Comparison of ENCODE assay signal across 8 cellular contexts in genomic region chr1:228141871-228142615, GRCh38. TPM values are rescaled to one million over a fixed set of nuclear protein-coding genes. Genes with fewer than 3 reads are reported as not detected.
DNase-seq lines count a peak whose midpoint lies in the region; ATAC-seq and TF ChIP-seq lines count a peak whose summit lies in the region.

No MANE protein-coding gene starts in this region.

- no peaks in the 10 kb centered on the region for H3K9me3 Mint-ChIP-seq in activated naive CD8-positive, alpha-beta T cell treated with anti-CD3 and anti-CD28 coated beads for 36 hours

- H3K27ac ChIP-seq in right atrium auricular region (peak overlapping the region; percentile 93 to 96), lower lobe of right lung (peak overlapping the region; percentile 99), upper lobe of right lung (peak overlapping the region; percentile 96), aorta (ENCODE audit: low read depth in 1 of 2, low read length in 2 of 2) (peak overlapping the region in 1 of 2 donors; percentile 7)

- no peak for DNase-seq in right atrium auricular region (ENCODE audit: low spot score)
- no peak for DNase-seq in Right ventricle myocardium superior
- no peak for DNase-seq in activated naive CD8-positive, alpha-beta T cell treated with anti-CD3 and anti-CD28 coated beads for 36 hours
- DNase-seq in lower lobe of right lung: no peak
- DNase-seq in upper lobe of right lung: no peak
- DNase-seq in aorta: no peak

- TF ChIP-seq CTCF in right atrium auricular region (IDR thresholded peaks at IDR 0.05): no peak
- no peak for TF ChIP-seq CTCF in lower lobe of right lung (IDR thresholded peaks at IDR 0.05)
- TF ChIP-seq CTCF in upper lobe of right lung (IDR thresholded peaks at IDR 0.05): no peak

- H3K4me3 ChIP-seq in right atrium auricular region (peak overlapping the region; percentile 88 to 92), lower lobe of right lung (peak overlapping the region; percentile 77), upper lobe of right lung (peak overlapping the region; percentile 97), aorta (ENCODE audit: low read length in 2 of 2) (no peak overlapping the region)

- ATAC-seq in Right ventricle myocardium superior (ENCODE audit: poor library complexity) (no peak), lower lobe of right lung (no peak), upper lobe of right lung (no peak), HG03378 (IDR thresholded peaks at IDR 0.05; ENCODE audit: unreplicated experiment) (no peak), GM19397 (IDR thresholded peaks at IDR 0.05; ENCODE audit: unreplicated experiment) (no peak), aorta (ENCODE audit: low FRiP score) (no peak)

- H3K27ac Mint-ChIP-seq in activated naive CD8-positive, alpha-beta T cell treated with anti-CD3 and anti-CD28 coated beads for 36 hours: peak overlapping the region; percentile 99

- H3K27me3 Mint-ChIP-seq in activated naive CD8-positive, alpha-beta T cell treated with anti-CD3 and anti-CD28 coated beads for 36 hours: no peaks in the 10 kb centered on the region

- WGBS in aorta, 2 donors: 77% methylated on average over 20 to 21 of the region's 21 CpGs

- H3K36me3 ChIP-seq in right atrium auricular region (peaks cover 16% of the 10 kb centered on the region), lower lobe of right lung (peaks cover 30% of the 10 kb centered on the region), upper lobe of right lung (peaks cover 14% of the 10 kb centered on the region), aorta (ENCODE audit: control insufficient read depth in 1 of 2, insufficient read depth in 2 of 2, low read length in 1 of 2) (peaks cover 0 to 2% of the 10 kb centered on the region in 2 donors)

- H3K27me3 ChIP-seq in right atrium auricular region (no peaks in the 10 kb centered on the region), lower lobe of right lung (ENCODE audit: low read depth) (no peaks in the 10 kb centered on the region), upper lobe of right lung (no peaks in the 10 kb centered on the region), aorta (ENCODE audit: control insufficient read depth in 1 of 2, insufficient read depth in 2 of 2, low read length in 1 of 2) (no peaks in the 10 kb centered on the region)

- intact Hi-C loops in Right ventricle myocardium superior (cut with DNase I) (loop anchor here (2.0 kb wide), 1 partner anchor 23 kb away; the partner anchor contains the start of gene IBA57), lower lobe of right lung (cut with DNase I) (no loop called here), upper lobe of right lung (cut with DNase I) (no loop called here), aorta (cut with DNase I) (loop anchor here in 1 of 2 donors (2.0 kb wide), 1 partner anchor 39 kb away; the partner anchor contains the start of gene C1orf35)

- peaks cover 0 to 52% of the 10 kb centered on the region in 2 donors for H3K4me1 ChIP-seq in right atrium auricular region
- peaks cover 48% of the 10 kb centered on the region for H3K4me1 ChIP-seq in lower lobe of right lung
- peaks cover 35% of the 10 kb centered on the region for H3K4me1 ChIP-seq in upper lobe of right lung
- peaks cover 0 to 7% of the 10 kb centered on the region in 2 donors for H3K4me1 ChIP-seq in aorta (ENCODE audit: control insufficient read depth in 1 of 2, insufficient read depth in 2 of 2, low read length in 2 of 2)

- H3K4me3 Mint-ChIP-seq in activated naive CD8-positive, alpha-beta T cell treated with anti-CD3 and anti-CD28 coated beads for 36 hours: peak overlapping the region; percentile 99

- H3K36me3 Mint-ChIP-seq in activated naive CD8-positive, alpha-beta T cell treated with anti-CD3 and anti-CD28 coated beads for 36 hours: peaks cover 30% of the 10 kb centered on the region

- H3K4me1 Mint-ChIP-seq in activated naive CD8-positive, alpha-beta T cell treated with anti-CD3 and anti-CD28 coated beads for 36 hours: peaks cover 26% of the 10 kb centered on the region

- H3K9me3 ChIP-seq in right atrium auricular region (no peaks in the 10 kb centered on the region), lower lobe of right lung (no peaks in the 10 kb centered on the region), upper lobe of right lung (no peaks in the 10 kb centered on the region), aorta (ENCODE audit: control insufficient read depth, low read length) (no peaks in the 10 kb centered on the region)

RNA-seq across cellular contexts. Expression of gene GUK1, which starts 2.0 kb away (rescaled TPM):
- total RNA-seq in right atrium auricular region: 100 to 1,000 TPM; 179 to 277 TPM
- total RNA-seq in Right ventricle myocardium superior: 143 TPM
- total RNA-seq in activated naive CD8-positive, alpha-beta T cell treated with anti-CD3 and anti-CD28 coated beads for 36 hours: 100 to 1,000 TPM; 294 to 304 TPM
- total RNA-seq in lower lobe of right lung: 192 TPM
- total RNA-seq in upper lobe of right lung: 203 TPM
- 100 to 1,000 TPM; 247 to 248 TPM for total RNA-seq in aorta
- 100 to 1,000 TPM; 660 to 973 TPM for polyA plus RNA-seq in aorta

RNA-seq across cellular contexts. Expression of gene GJC2, which starts 7.7 kb away (rescaled TPM):
- total RNA-seq in right atrium auricular region (1 to 10 TPM in 1 of 2 donors, under 1 TPM in 1; 0.93 to 2.3 TPM), Right ventricle myocardium superior (1.6 TPM), lower lobe of right lung (6.0 TPM), upper lobe of right lung (6.9 TPM), aorta (1 to 10 TPM; 4.3 to 4.5 TPM)
- total RNA-seq in activated naive CD8-positive, alpha-beta T cell treated with anti-CD3 and anti-CD28 coated beads for 36 hours: 1 to 10 TPM; 1.1 to 1.2 TPM
- polyA plus RNA-seq in aorta: under 1 TPM; 0.50 to 0.87 TPM

RNA-seq across cellular contexts. Expression of gene IBA57, which starts 23.6 kb away (rescaled TPM):
- 1 to 10 TPM; 6.7 to 7.1 TPM for total RNA-seq in right atrium auricular region
- total RNA-seq in Right ventricle myocardium superior: 14.8 TPM
- 10 to 100 TPM; 18.1 to 19.3 TPM for total RNA-seq in activated naive CD8-positive, alpha-beta T cell treated with anti-CD3 and anti-CD28 coated beads for 36 hours
- 10.7 TPM for total RNA-seq in lower lobe of right lung
- total RNA-seq in upper lobe of right lung: 13.0 TPM
- total RNA-seq in aorta: 10 to 100 TPM in 1 of 2 donors, 1 to 10 TPM in 1; 7.8 to 11.1 TPM
- polyA plus RNA-seq in aorta: 1 to 10 TPM in 1 of 2 donors, under 1 TPM in 1; 0.95 to 1.8 TPM

RNA-seq across cellular contexts. Expression of gene MRPL55, which starts 32.9 kb away (rescaled TPM):
- total RNA-seq in right atrium auricular region: 10 to 100 TPM; 76.6 to 81.2 TPM
- 65.6 TPM for total RNA-seq in Right ventricle myocardium superior
- total RNA-seq in activated naive CD8-positive, alpha-beta T cell treated with anti-CD3 and anti-CD28 coated beads for 36 hours: 10 to 100 TPM; 75.0 to 82.4 TPM
- 43.6 TPM for total RNA-seq in lower lobe of right lung
- 39.9 TPM for total RNA-seq in upper lobe of right lung
- total RNA-seq in aorta: 10 to 100 TPM; 27.4 to 35.4 TPM
- 100 to 1,000 TPM in 1 of 2 donors, 10 to 100 TPM in 1; 41.8 to 152 TPM for polyA plus RNA-seq in aorta

RNA-seq across cellular contexts. Expression of gene C1orf35, which starts 38.9 kb away (rescaled TPM):
- 1 to 10 TPM; 4.5 to 4.9 TPM for total RNA-seq in right atrium auricular region
- 7.3 TPM for total RNA-seq in Right ventricle myocardium superior
- 10 to 100 TPM; 24.4 to 26.1 TPM for total RNA-seq in activated naive CD8-positive, alpha-beta T cell treated with anti-CD3 and anti-CD28 coated beads for 36 hours
- total RNA-seq in lower lobe of right lung: 12.4 TPM
- total RNA-seq in upper lobe of right lung: 12.5 TPM
- 10 to 100 TPM in 1 of 2 donors, 1 to 10 TPM in 1; 7.9 to 11.4 TPM for total RNA-seq in aorta
- 10 to 100 TPM in 1 of 2 donors, 1 to 10 TPM in 1; 3.6 to 36.2 TPM for polyA plus RNA-seq in aorta

Comparison
In these comparisons a context has a peak if more than half of its experiments do, and no peak if none do; other contexts are left out.
1. H3K4me3 ChIP-seq: peak in right atrium auricular region (2 of 2), lower lobe of right lung (single experiment) and upper lobe of right lung (single experiment); none in aorta (0 of 2).